In genomic region chr10:64376169-64376568, GRCh38 we compare ENCODE assay signal across 24 cellular contexts.
A peak's percentile ranks its signal among the peaks of the same experiment; 100 is the strongest.
DNase-seq lines count a peak whose midpoint lies in the region; ATAC-seq and TF ChIP-seq lines count a peak whose summit lies in the region.
"Had no signal": no experiment of that assay in that cellular context is flagged by ENCODE, and none has a peak within 500 bp of the region (broad histone marks: within the 10 kb centered on the region; RNA-seq: fewer than 3 reads in every experiment).

No MANE protein-coding gene starts in this region.

- H3K4me3 ChIP-seq in H7 (ENCODE audit: insufficient read depth, low read depth, low read length) (no peak overlapping the region), OCI-LY7 (ENCODE audit: low read depth, low read length, poor library complexity, severe bottlenecking) (no peak overlapping the region), hepatocyte (no peak overlapping the region), trophoblast cell (ENCODE audit: low read depth, low read length) (no peak overlapping the region), Peyer's patch (no peak overlapping the region), uterus (no peak overlapping the region)
- H3K4me3 ChIP-seq: adrenal gland, esophagus muscularis mucosa, GM23248, lower lobe of right lung, tibial nerve had no signal

- TF ChIP-seq CTCF in OCI-LY7 (conservative IDR thresholded peaks at IDR 0.05; ENCODE audit: low read length) (0 out of 2 replicates have a peak, but pooled peaks have one; percentile 19), hepatocyte (IDR thresholded peaks at IDR 0.05; ENCODE audit: poor library complexity) (peak; percentile 16), Peyer's patch (IDR thresholded peaks at IDR 0.05) (peak in 2 of 6 experiments; percentile 26 to 30), uterus (IDR thresholded peaks at IDR 0.05) (no peak)

- H3K27ac ChIP-seq in OCI-LY7 (ENCODE audit: low read depth, low read length, poor library complexity, severe bottlenecking) (no peak overlapping the region), hepatocyte (no peak overlapping the region), trophoblast cell (ENCODE audit: low read depth, low read length) (peak overlapping the region; percentile 18), Peyer's patch (no peak overlapping the region), uterus (no peak overlapping the region)
- H3K27ac ChIP-seq: adrenal gland, esophagus muscularis mucosa, GM23248, lower lobe of right lung, tibial nerve had no signal

- H3K9me3 ChIP-seq in OCI-LY7 (ENCODE audit: low read length) (no peaks in the 10 kb centered on the region), hepatocyte (ENCODE audit: low read depth) (no peaks in the 10 kb centered on the region), trophoblast cell (ENCODE audit: insufficient read depth, low read depth, low read length) (peaks cover 1% of the 10 kb centered on the region), Peyer's patch (no peaks in the 10 kb centered on the region), uterus (no peaks in the 10 kb centered on the region)
- H3K9me3 ChIP-seq: adrenal gland, esophagus muscularis mucosa, lower lobe of right lung, tibial nerve had no signal

- TF ChIP-seq POLR2A in Peyer's patch (IDR thresholded peaks at IDR 0.05) (no peak), uterus (IDR thresholded peaks at IDR 0.05) (no peak)

- H4K20me1 ChIP-seq in OCI-LY7 (ENCODE audit: insufficient read depth, low read length) (no peaks in the 10 kb centered on the region), hepatocyte (ENCODE audit: insufficient read depth, poor library complexity, severe bottlenecking) (no peaks in the 10 kb centered on the region)

- H3K27me3 ChIP-seq in H7 (ENCODE audit: control insufficient read depth, insufficient read depth, low read length): no peaks in the 10 kb centered on the region
- H3K27me3 ChIP-seq in hepatocyte: no peaks in the 10 kb centered on the region
- no peaks in the 10 kb centered on the region for H3K27me3 ChIP-seq in trophoblast cell (ENCODE audit: insufficient read depth, low read length)
- no peaks in the 10 kb centered on the region for H3K27me3 ChIP-seq in Peyer's patch
- no peaks in the 10 kb centered on the region for H3K27me3 ChIP-seq in uterus
- H3K27me3 ChIP-seq: adrenal gland, tibial nerve had no signal

- no peak overlapping the region for H4K8ac ChIP-seq in trophoblast cell (ENCODE audit: low read depth, low read length)

- CTCF ChIA-PET in OCI-LY7 (lab: Charles Lee; ENCODE audit: unreplicated experiment): no interaction called here

- POLR2A ChIA-PET in OCI-LY7 (lab: Charles Lee): interaction anchor here (0.7 kb wide), 1 partner anchor 38 kb away, joined by 3 read pairs; no protein-coding TSS in a partner anchor

- peak; percentile 13 for DNase-seq in H7
- DNase-seq in OCI-LY7 (ENCODE audit: low spot score): no peak
- peak; percentile 15 for DNase-seq in hepatocyte (ENCODE audit: low spot score)
- DNase-seq in trophoblast cell: no peak
- no peak for DNase-seq in Peyer's patch
- DNase-seq in uterus: no peak
- DNase-seq: activated CD4-positive, alpha-beta T cell treated with anti-CD3 and anti-CD28 coated beads for 1 hour; activated CD8-positive, alpha-beta T cell treated with anti-CD3 and anti-CD28 coated beads for 36 hours; activated naive CD4-positive, alpha-beta T cell treated with anti-CD3 and anti-CD28 coated beads, Interleukin-2, amount 10 ng/mL, durations not matched to agents 7 days and 5 days; adrenal gland; C1 segment of cervical spinal cord; DMS79 treated with DMSO at 0.1 percent for 48 hours; foreskin fibroblast; GF-D8; GM23248; Kasumi-1; lower lobe of right lung; natural killer cell; NCI-H2107 had no signal

- no peak overlapping the region for H3K9ac ChIP-seq in trophoblast cell (ENCODE audit: low read length)
- H3K9ac ChIP-seq: GM23248 had no signal

- no peak overlapping the region for H3K14ac ChIP-seq in trophoblast cell (ENCODE audit: low read length)

- H4K91ac ChIP-seq in trophoblast cell (ENCODE audit: low read depth, low read length): peak overlapping the region; percentile 4

- no TSS peak for BruUV-seq in OCI-LY7 (replicated peaks; lab: Mats Ljungman, UMichigan)

- H3K9me2 ChIP-seq in OCI-LY7 (ENCODE audit: insufficient read depth, low read length) (no peaks in the 10 kb centered on the region), hepatocyte (replicated peaks; ENCODE audit: insufficient read depth) (no peaks in the 10 kb centered on the region)

- no peak overlapping the region for H3K4me2 ChIP-seq in OCI-LY7 (ENCODE audit: low read length)
- no peak overlapping the region for H3K4me2 ChIP-seq in hepatocyte
- no peak overlapping the region for H3K4me2 ChIP-seq in trophoblast cell (ENCODE audit: low read length)

- H2BK12ac ChIP-seq in trophoblast cell (ENCODE audit: low read length): no peak overlapping the region

- H3K79me1 ChIP-seq in trophoblast cell (ENCODE audit: low read length): peaks cover 1% of the 10 kb centered on the region

- no peak overlapping the region for H2BK5ac ChIP-seq in trophoblast cell (ENCODE audit: low read depth, low read length, poor library complexity)

- no peak for ATAC-seq in HG02763 (IDR thresholded peaks at IDR 0.05; ENCODE audit: unreplicated experiment)
- ATAC-seq: activated CD8-positive, alpha-beta T cell treated with anti-CD3 and anti-CD28 coated beads for 36 hours; lower lobe of right lung; natural killer cell; Right ventricle myocardium inferior; stimulated activated effector memory CD8-positive, alpha-beta T cell treated with anti-CD3 and anti-CD28 coated beads, Interleukin-12 subunit alpha, Interleukin-12 subunit beta, amount 100 ng/mL, for 72 hours had no signal

- H2BK120ac ChIP-seq in trophoblast cell (ENCODE audit: insufficient read depth, low read length, poor library complexity): no peak overlapping the region

- no peak overlapping the region for H2AK5ac ChIP-seq in trophoblast cell (ENCODE audit: low read length)

- H2AFZ ChIP-seq in OCI-LY7 (ENCODE audit: low read length): no peak overlapping the region
- peak overlapping the region; percentile 6 for H2AFZ ChIP-seq in hepatocyte
- no peak overlapping the region for H2AFZ ChIP-seq in trophoblast cell (ENCODE audit: insufficient read depth, low read length, poor library complexity)
- H2AFZ ChIP-seq: GM23248 had no signal

- H3K18ac ChIP-seq in trophoblast cell (ENCODE audit: low read length): no peak overlapping the region

- H3K79me2 ChIP-seq in OCI-LY7 (ENCODE audit: insufficient read depth, low read depth, low read length): no peaks in the 10 kb centered on the region
- H3K79me2 ChIP-seq in hepatocyte: no peaks in the 10 kb centered on the region
- H3K79me2 ChIP-seq in trophoblast cell (ENCODE audit: control insufficient read depth, insufficient read depth, low read length, poor library complexity): no peaks in the 10 kb centered on the region

- WGBS in hepatocyte (ENCODE audit: low lambda C conversion rate, missing lambda C conversion rate): 46% methylated on average over 4 of the region's 4 CpGs
- WGBS in trophoblast cell (ENCODE audit: extremely low coverage, insufficient coverage, insufficient read length): no CpG with 5 or more reads among the region's 4 CpGs

- H3K36me3 ChIP-seq in H7 (replicated peaks; ENCODE audit: control insufficient read depth, insufficient read depth, low read length): no peaks in the 10 kb centered on the region
- H3K36me3 ChIP-seq in OCI-LY7 (ENCODE audit: insufficient read depth, low read length): no peaks in the 10 kb centered on the region
- no peaks in the 10 kb centered on the region for H3K36me3 ChIP-seq in hepatocyte (replicated peaks; ENCODE audit: insufficient read depth, low read depth)
- H3K36me3 ChIP-seq in trophoblast cell (ENCODE audit: control insufficient read depth in 1 of 2, insufficient read depth in 2 of 2, low read length in 2 of 2): no peaks in the 10 kb centered on the region
- H3K36me3 ChIP-seq in Peyer's patch: no peaks in the 10 kb centered on the region
- no peaks in the 10 kb centered on the region for H3K36me3 ChIP-seq in uterus
- H3K36me3 ChIP-seq: adrenal gland, esophagus muscularis mucosa, lower lobe of right lung, tibial nerve had no signal

- H4K12ac ChIP-seq in trophoblast cell (ENCODE audit: low read depth, low read length): no peak overlapping the region

- H3K4me1 ChIP-seq in OCI-LY7 (ENCODE audit: insufficient read depth, low read length, poor library complexity, severe bottlenecking) (no peaks in the 10 kb centered on the region), hepatocyte (ENCODE audit: insufficient read depth) (peaks cover 6% of the 10 kb centered on the region), trophoblast cell (ENCODE audit: control insufficient read depth in 1 of 2, insufficient read depth in 2 of 2, low read length in 2 of 2) (peaks cover 0 to 3% of the 10 kb centered on the region in 2 experiments), Peyer's patch (no peaks in the 10 kb centered on the region), uterus (no peaks in the 10 kb centered on the region)
- H3K4me1 ChIP-seq: adrenal gland, esophagus muscularis mucosa, lower lobe of right lung, tibial nerve had no signal

- intact Hi-C loops in OCI-LY7 (cut with micrococcal nuclease; ENCODE audit: unreplicated experiment) (no loop called here), uterus (cut with DNase I; ENCODE audit: low total_unique reads) (no loop called here)

- H3K23ac ChIP-seq in trophoblast cell (ENCODE audit: low read length): no peak overlapping the region

- no peak overlapping the region for H3K4ac ChIP-seq in trophoblast cell (ENCODE audit: low read depth, low read length)

Comparison
In these comparisons a context has a peak if more than half of its experiments do, and no peak if none do; other contexts are left out.
1. DNase-seq: peak in H7 (single experiment) and hepatocyte (single experiment); none in OCI-LY7 (single experiment), trophoblast cell (0 of 2), Peyer's patch (0 of 3) and uterus (0 of 2).
2. CTCF ChIP-seq: peak in OCI-LY7 (single experiment) and hepatocyte (single experiment); none in uterus (0 of 4).